Comparison of ENCODE assay signal across 15 cellular contexts in genomic region chr15:43404130-43404529, GRCh38.
"Had no signal": no experiment of that assay in that cellular context is flagged by ENCODE, and none has a peak within 500 bp of the region (broad histone marks: within the 10 kb centered on the region; RNA-seq: fewer than 3 reads in every experiment).

No MANE protein-coding gene starts in this region.

- H3K27me3 Mint-ChIP-seq: activated naive CD4-positive, alpha-beta T cell treated with anti-CD3 and anti-CD28 coated beads, Interleukin-2, amount 50 U/mL, for 24 hours had no signal

- H3K4me3 Mint-ChIP-seq: activated naive CD4-positive, alpha-beta T cell treated with anti-CD3 and anti-CD28 coated beads, Interleukin-2, amount 50 U/mL, for 24 hours; neural progenitor cell had no signal

- H3K27ac ChIP-seq: body of pancreas, neural progenitor cell, sigmoid colon, spleen, tibial nerve, vagina had no signal

- H3K9me3 Mint-ChIP-seq: activated naive CD4-positive, alpha-beta T cell treated with anti-CD3 and anti-CD28 coated beads, Interleukin-2, amount 50 U/mL, for 24 hours; neural progenitor cell had no signal

- H3K4me1 Mint-ChIP-seq: neural progenitor cell had no signal

- DNase-seq: activated CD4-positive, alpha-beta T cell treated with anti-CD3 and anti-CD28 coated beads, Interleukin-2, amount 50 U/mL, for 48 hours; activated CD4-positive, CD25-positive, alpha-beta regulatory T cell treated with anti-CD3 and anti-CD28 coated beads, Interleukin-2, amount 50 U/mL, for 72 hours; activated effector memory CD4-positive, alpha-beta T cell treated with Interleukin-2 at 50 U/mL for 16 hours; body of pancreas; caudate nucleus; foreskin fibroblast; hypothalamus; kidney glomerular epithelial cell; sigmoid colon; spleen; T-helper 9 cell had no signal

- H3K27ac Mint-ChIP-seq: neural progenitor cell had no signal

- H3K9me3 ChIP-seq: body of pancreas, sigmoid colon, spleen, tibial nerve, vagina had no signal

- H3K4me1 ChIP-seq: body of pancreas, neural progenitor cell, spleen, tibial nerve, vagina had no signal

- H3K27me3 ChIP-seq: body of pancreas, neural progenitor cell, sigmoid colon, spleen, tibial nerve, vagina had no signal

- ATAC-seq: body of pancreas had no signal

- H3K4me3 ChIP-seq: body of pancreas, neural progenitor cell, sigmoid colon, spleen, tibial nerve, vagina had no signal
